1 cellular context compared by ENCODE assay signal in the genomic region with DNA sequence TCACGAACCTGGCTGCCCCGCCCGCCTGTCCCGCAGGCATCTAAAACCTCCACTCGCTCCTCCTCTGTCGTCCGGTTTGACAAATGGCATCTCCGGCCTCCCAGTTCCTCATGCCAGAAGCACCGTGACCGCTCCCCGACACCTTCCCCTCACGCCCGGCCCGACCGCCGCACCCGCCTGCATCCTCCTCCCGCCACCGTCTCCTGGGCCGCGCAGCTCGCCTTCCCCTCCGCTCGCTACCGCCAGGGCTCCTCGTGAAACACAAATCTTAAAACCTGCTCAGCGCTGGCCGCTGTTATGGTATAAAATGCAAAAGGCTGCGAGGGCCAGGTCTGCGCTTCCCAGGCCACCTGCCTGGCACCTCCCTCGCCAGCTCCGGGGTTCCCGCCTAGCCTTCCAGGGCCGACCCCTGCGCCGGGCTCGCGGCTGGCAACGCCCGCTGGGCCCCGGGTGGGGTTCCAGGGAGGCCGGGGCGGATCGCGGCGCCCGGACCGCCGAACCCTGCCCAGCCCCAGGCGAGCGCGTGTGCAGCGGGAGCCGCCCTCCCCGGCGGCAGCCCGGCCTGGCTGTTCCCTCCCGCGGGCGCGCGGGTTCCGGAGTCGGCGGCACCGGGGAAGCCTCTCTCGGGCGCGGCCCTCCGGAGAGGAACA.
TF ChIP-seq lines count a peak whose summit lies in the region.

No MANE protein-coding gene starts in this region.

TF ChIP-seq in HEK293, 187 proteins besides CTCF, POLR2A, EP300 and RAD21 (continued from another document and continues in another):
- TF ChIP-seq, protein P1, sequence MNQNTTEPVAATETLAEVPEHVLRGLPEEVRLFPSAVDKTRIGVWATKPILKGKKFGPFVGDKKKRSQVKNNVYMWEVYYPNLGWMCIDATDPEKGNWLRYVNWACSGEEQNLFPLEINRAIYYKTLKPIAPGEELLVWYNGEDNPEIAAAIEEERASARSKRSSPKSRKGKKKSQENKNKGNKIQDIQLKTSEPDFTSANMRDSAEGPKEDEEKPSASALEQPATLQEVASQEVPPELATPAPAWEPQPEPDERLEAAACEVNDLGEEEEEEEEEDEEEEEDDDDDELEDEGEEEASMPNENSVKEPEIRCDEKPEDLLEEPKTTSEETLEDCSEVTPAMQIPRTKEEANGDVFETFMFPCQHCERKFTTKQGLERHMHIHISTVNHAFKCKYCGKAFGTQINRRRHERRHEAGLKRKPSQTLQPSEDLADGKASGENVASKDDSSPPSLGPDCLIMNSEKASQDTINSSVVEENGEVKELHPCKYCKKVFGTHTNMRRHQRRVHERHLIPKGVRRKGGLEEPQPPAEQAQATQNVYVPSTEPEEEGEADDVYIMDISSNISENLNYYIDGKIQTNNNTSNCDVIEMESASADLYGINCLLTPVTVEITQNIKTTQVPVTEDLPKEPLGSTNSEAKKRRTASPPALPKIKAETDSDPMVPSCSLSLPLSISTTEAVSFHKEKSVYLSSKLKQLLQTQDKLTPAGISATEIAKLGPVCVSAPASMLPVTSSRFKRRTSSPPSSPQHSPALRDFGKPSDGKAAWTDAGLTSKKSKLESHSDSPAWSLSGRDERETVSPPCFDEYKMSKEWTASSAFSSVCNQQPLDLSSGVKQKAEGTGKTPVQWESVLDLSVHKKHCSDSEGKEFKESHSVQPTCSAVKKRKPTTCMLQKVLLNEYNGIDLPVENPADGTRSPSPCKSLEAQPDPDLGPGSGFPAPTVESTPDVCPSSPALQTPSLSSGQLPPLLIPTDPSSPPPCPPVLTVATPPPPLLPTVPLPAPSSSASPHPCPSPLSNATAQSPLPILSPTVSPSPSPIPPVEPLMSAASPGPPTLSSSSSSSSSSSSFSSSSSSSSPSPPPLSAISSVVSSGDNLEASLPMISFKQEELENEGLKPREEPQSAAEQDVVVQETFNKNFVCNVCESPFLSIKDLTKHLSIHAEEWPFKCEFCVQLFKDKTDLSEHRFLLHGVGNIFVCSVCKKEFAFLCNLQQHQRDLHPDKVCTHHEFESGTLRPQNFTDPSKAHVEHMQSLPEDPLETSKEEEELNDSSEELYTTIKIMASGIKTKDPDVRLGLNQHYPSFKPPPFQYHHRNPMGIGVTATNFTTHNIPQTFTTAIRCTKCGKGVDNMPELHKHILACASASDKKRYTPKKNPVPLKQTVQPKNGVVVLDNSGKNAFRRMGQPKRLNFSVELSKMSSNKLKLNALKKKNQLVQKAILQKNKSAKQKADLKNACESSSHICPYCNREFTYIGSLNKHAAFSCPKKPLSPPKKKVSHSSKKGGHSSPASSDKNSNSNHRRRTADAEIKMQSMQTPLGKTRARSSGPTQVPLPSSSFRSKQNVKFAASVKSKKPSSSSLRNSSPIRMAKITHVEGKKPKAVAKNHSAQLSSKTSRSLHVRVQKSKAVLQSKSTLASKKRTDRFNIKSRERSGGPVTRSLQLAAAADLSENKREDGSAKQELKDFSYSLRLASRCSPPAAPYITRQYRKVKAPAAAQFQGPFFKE (tag by site-specific recombination; IDR thresholded peaks at IDR 0.05; ENCODE audit: borderline replicate concordance), result no peak
- TF ChIP-seq RBAK (tag by site-specific recombination; IDR thresholded peaks at IDR 0.05), result no peak
- TF ChIP-seq ZNF274 (IDR thresholded peaks at IDR 0.05; ENCODE audit: low read length), result no peak
- no peak for TF ChIP-seq ZNF274 (tag by site-specific recombination; IDR thresholded peaks at IDR 0.05; ENCODE audit: borderline replicate concordance)
- TF ChIP-seq ZNF514 (tag by site-specific recombination; IDR thresholded peaks at IDR 0.05), result no peak
- TF ChIP-seq ZNF585B (tag by site-specific recombination; IDR thresholded peaks at IDR 0.05), result no peak
- TF ChIP-seq, protein P2, sequence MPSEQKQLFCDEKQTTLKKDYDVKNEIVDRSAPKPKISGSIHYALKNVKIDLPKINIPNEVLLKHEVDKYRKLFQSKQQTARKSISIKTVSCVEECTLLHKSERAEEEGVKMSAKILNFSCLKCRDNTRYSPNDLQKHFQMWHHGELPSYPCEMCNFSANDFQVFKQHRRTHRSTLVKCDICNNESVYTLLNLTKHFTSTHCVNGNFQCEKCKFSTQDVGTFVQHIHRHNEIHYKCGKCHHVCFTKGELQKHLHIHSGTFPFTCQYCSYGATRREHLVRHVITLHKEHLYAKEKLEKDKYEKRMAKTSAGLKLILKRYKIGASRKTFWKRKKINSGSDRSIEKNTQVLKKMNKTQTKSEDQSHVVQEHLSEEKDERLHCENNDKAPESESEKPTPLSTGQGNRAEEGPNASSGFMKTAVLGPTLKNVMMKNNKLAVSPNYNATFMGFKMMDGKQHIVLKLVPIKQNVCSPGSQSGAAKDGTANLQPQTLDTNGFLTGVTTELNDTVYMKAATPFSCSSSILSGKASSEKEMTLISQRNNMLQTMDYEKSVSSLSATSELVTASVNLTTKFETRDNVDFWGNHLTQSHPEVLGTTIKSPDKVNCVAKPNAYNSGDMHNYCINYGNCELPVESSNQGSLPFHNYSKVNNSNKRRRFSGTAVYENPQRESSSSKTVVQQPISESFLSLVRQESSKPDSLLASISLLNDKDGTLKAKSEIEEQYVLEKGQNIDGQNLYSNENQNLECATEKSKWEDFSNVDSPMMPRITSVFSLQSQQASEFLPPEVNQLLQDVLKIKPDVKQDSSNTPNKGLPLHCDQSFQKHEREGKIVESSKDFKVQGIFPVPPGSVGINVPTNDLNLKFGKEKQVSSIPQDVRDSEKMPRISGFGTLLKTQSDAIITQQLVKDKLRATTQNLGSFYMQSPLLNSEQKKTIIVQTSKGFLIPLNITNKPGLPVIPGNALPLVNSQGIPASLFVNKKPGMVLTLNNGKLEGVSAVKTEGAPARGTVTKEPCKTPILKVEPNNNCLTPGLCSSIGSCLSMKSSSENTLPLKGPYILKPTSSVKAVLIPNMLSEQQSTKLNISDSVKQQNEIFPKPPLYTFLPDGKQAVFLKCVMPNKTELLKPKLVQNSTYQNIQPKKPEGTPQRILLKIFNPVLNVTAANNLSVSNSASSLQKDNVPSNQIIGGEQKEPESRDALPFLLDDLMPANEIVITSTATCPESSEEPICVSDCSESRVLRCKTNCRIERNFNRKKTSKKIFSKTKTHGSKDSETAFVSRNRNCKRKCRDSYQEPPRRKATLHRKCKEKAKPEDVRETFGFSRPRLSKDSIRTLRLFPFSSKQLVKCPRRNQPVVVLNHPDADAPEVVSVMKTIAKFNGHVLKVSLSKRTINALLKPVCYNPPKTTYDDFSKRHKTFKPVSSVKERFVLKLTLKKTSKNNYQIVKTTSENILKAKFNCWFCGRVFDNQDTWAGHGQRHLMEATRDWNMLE (tag by site-specific recombination; conservative IDR thresholded peaks at IDR 0.05; ENCODE audit: low read depth), result no peak
- TF ChIP-seq, protein P3, sequence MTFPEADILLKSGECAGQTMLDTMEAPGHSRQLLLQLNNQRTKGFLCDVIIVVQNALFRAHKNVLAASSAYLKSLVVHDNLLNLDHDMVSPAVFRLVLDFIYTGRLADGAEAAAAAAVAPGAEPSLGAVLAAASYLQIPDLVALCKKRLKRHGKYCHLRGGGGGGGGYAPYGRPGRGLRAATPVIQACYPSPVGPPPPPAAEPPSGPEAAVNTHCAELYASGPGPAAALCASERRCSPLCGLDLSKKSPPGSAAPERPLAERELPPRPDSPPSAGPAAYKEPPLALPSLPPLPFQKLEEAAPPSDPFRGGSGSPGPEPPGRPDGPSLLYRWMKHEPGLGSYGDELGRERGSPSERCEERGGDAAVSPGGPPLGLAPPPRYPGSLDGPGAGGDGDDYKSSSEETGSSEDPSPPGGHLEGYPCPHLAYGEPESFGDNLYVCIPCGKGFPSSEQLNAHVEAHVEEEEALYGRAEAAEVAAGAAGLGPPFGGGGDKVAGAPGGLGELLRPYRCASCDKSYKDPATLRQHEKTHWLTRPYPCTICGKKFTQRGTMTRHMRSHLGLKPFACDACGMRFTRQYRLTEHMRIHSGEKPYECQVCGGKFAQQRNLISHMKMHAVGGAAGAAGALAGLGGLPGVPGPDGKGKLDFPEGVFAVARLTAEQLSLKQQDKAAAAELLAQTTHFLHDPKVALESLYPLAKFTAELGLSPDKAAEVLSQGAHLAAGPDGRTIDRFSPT (tag by site-specific recombination; IDR thresholded peaks at IDR 0.05), result peak; percentile 38; the same call in 1 of the 2 replicates
- TF ChIP-seq ZNF146 (tag by site-specific recombination; IDR thresholded peaks at IDR 0.05), result no peak
- TF ChIP-seq GLIS1 (tag by site-specific recombination; IDR thresholded peaks at IDR 0.05), result no peak
- TF ChIP-seq ZXDB (tag by site-specific recombination; IDR thresholded peaks at IDR 0.05), result peak; percentile 96
- TF ChIP-seq TCF7L2 (IDR thresholded peaks at IDR 0.05; ENCODE audit: borderline replicate concordance, low read depth, low read length), result no peak
- no peak for TF ChIP-seq ZNF16 (tag by site-specific recombination; IDR thresholded peaks at IDR 0.05; ENCODE audit: low read depth)
- TF ChIP-seq SCRT2 (tag by site-specific recombination; IDR thresholded peaks at IDR 0.05), result no peak
- TF ChIP-seq ZNF837 (tag by site-specific recombination; IDR thresholded peaks at IDR 0.05), result no peak
- no peak for TF ChIP-seq ZNF133 (tag by site-specific recombination; IDR thresholded peaks at IDR 0.05)
- TF ChIP-seq SP3 (tag by site-specific recombination; IDR thresholded peaks at IDR 0.05), result peak; percentile 76
- no peak for TF ChIP-seq HOXA7 (CRISPR knock-in tag; IDR thresholded peaks at IDR 0.05; ENCODE audit: borderline replicate concordance)
- TF ChIP-seq EGR2 (tag by site-specific recombination; IDR thresholded peaks at IDR 0.05; ENCODE audit: low read depth), result no peak
- no peak for TF ChIP-seq ZNF555 (tag by site-specific recombination; conservative IDR thresholded peaks at IDR 0.05)
- TF ChIP-seq, protein P4, sequence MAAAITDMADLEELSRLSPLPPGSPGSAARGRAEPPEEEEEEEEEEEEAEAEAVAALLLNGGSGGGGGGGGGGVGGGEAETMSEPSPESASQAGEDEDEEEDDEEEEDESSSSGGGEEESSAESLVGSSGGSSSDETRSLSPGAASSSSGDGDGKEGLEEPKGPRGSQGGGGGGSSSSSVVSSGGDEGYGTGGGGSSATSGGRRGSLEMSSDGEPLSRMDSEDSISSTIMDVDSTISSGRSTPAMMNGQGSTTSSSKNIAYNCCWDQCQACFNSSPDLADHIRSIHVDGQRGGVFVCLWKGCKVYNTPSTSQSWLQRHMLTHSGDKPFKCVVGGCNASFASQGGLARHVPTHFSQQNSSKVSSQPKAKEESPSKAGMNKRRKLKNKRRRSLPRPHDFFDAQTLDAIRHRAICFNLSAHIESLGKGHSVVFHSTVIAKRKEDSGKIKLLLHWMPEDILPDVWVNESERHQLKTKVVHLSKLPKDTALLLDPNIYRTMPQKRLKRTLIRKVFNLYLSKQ (tag by site-specific recombination; IDR thresholded peaks at IDR 0.05; ENCODE audit: borderline replicate concordance), result no peak
- 0 out of 2 replicates have a peak, but pooled peaks have one; percentile 42 for TF ChIP-seq KLF7 (tag by site-specific recombination; IDR thresholded peaks at IDR 0.05; ENCODE audit: borderline replicate concordance)
- TF ChIP-seq, protein P5, sequence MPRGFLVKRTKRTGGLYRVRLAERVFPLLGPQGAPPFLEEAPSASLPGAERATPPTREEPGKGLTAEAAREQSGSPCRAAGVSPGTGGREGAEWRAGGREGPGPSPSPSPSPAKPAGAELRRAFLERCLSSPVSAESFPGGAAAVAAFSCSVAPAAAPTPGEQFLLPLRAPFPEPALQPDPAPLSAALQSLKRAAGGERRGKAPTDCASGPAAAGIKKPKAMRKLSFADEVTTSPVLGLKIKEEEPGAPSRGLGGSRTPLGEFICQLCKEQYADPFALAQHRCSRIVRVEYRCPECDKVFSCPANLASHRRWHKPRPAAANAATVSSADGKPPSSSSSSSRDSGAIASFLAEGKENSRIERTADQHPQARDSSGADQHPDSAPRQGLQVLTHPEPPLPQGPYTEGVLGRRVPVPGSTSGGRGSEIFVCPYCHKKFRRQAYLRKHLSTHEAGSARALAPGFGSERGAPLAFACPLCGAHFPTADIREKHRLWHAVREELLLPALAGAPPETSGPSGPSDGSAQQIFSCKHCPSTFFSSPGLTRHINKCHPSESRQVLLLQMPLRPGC (tag by site-specific recombination; IDR thresholded peaks at IDR 0.05), result no peak
- no peak; the same call in 1 of the 2 replicates for TF ChIP-seq ZNF768 (tag by site-specific recombination; IDR thresholded peaks at IDR 0.05)
- TF ChIP-seq, protein P6, sequence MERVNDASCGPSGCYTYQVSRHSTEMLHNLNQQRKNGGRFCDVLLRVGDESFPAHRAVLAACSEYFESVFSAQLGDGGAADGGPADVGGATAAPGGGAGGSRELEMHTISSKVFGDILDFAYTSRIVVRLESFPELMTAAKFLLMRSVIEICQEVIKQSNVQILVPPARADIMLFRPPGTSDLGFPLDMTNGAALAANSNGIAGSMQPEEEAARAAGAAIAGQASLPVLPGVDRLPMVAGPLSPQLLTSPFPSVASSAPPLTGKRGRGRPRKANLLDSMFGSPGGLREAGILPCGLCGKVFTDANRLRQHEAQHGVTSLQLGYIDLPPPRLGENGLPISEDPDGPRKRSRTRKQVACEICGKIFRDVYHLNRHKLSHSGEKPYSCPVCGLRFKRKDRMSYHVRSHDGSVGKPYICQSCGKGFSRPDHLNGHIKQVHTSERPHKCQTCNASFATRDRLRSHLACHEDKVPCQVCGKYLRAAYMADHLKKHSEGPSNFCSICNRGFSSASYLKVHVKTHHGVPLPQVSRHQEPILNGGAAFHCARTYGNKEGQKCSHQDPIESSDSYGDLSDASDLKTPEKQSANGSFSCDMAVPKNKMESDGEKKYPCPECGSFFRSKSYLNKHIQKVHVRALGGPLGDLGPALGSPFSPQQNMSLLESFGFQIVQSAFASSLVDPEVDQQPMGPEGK (tag by site-specific recombination; IDR thresholded peaks at IDR 0.05), result peak; percentile 71
- TF ChIP-seq, protein P7, sequence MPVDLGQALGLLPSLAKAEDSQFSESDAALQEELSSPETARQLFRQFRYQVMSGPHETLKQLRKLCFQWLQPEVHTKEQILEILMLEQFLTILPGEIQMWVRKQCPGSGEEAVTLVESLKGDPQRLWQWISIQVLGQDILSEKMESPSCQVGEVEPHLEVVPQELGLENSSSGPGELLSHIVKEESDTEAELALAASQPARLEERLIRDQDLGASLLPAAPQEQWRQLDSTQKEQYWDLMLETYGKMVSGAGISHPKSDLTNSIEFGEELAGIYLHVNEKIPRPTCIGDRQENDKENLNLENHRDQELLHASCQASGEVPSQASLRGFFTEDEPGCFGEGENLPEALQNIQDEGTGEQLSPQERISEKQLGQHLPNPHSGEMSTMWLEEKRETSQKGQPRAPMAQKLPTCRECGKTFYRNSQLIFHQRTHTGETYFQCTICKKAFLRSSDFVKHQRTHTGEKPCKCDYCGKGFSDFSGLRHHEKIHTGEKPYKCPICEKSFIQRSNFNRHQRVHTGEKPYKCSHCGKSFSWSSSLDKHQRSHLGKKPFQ (tag by site-specific recombination; IDR thresholded peaks at IDR 0.05), result no peak
- no peak for TF ChIP-seq ZFHX2 (tag by site-specific recombination; conservative IDR thresholded peaks at IDR 0.05)
- TF ChIP-seq WT1 (tag by site-specific recombination; IDR thresholded peaks at IDR 0.05), result peak; percentile 26; the same call in 1 of the 2 replicates
- peak; percentile 45; the same call in 1 of the 2 replicates for TF ChIP-seq ZNF677 (tag by site-specific recombination; IDR thresholded peaks at IDR 0.05)
- TF ChIP-seq ZNF391 (tag by site-specific recombination; IDR thresholded peaks at IDR 0.05; ENCODE audit: borderline replicate concordance, low read depth), result no peak
- TF ChIP-seq ZBTB20 (tag by site-specific recombination; IDR thresholded peaks at IDR 0.05), result peak; percentile 90
- no peak for TF ChIP-seq ZNF175 (tag by site-specific recombination; IDR thresholded peaks at IDR 0.05)
- TF ChIP-seq ZNF610 (tag by site-specific recombination; IDR thresholded peaks at IDR 0.05; ENCODE audit: borderline replicate concordance), result no peak
- no peak for TF ChIP-seq BCL11A (tag by site-specific recombination; IDR thresholded peaks at IDR 0.05; ENCODE audit: low read depth)
- no peak for TF ChIP-seq MEIS1 (CRISPR knock-in tag; IDR thresholded peaks at IDR 0.05; ENCODE audit: borderline replicate concordance)
